ENCODE assay signal across 7 cellular contexts in the genomic region with DNA sequence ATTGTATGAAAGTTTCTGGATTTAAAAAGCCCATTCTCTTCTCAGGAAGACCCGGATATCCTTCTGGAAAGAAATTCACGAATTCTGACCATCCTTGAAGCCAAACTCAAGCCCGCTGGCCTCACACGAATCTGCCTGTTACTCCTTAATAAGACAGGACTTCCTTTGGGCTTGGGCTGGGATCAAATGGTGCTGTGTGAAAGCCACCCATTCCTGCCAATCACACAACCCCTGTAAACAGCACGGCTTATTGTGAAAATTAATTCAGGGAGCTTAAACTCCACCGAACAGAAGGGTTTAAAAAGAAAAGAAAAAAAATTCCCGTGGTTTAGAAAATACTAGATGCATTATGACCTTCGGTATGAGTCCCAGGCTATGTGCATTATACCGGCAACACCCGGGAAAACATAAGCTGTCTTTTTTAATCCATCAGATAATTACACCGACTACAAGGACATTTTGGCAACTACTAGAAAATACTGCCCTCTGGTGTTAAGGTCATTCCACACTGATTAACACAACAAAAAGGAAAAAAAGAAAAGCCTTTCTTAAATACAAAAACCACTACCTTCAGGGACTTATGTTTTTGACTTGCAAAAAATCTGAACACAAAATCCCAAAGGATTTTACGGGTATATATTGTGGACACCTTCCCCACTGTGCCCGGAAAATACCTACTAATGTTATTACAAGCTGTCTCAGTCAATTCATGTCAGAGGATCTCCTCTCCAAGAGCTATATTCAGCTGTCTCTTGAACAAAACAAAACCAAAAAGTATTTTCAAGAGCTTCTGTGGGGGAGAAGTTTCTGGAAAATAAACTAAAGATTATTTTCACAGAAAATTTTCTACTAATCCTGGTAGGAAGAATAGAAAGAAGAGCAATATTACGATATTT.
DNase-seq lines count a peak whose midpoint lies in the region; ATAC-seq and TF ChIP-seq lines count a peak whose summit lies in the region.

No MANE protein-coding gene starts in this region.

- H3K4me3 Mint-ChIP-seq in osteocyte (ENCODE audit: unreplicated experiment), result peak overlapping the region; percentile 27

- H3K4me3 ChIP-seq in fibroblast of mammary gland (ENCODE audit: control insufficient read depth, low read depth, low read length) (no peak overlapping the region), lower leg skin (ENCODE audit: low read depth, poor library complexity, severe bottlenecking) (no peak overlapping the region)

- CTCF ChIA-PET in GM10248 (lab: Yijun Ruan, JAX), result interaction anchor here (0.7 to 2.8 kb wide), 23 partner anchors 9 to 404 kb away, joined by 3 to 30 read pairs (median 5); no protein-coding TSS in a partner anchor

- no peaks in the 10 kb centered on the region for H3K36me3 Mint-ChIP-seq in osteocyte (ENCODE audit: unreplicated experiment)

- ATAC-seq in SK-N-SH treated with all-trans-retinoic acid at 6 μM for 48 hours, result peak; percentile 69

- TF ChIP-seq POLR2A in lower leg skin (IDR thresholded peaks at IDR 0.05), result no peak

- H3K27me3 Mint-ChIP-seq in osteocyte (ENCODE audit: unreplicated experiment), result peaks cover 29% of the 10 kb centered on the region

- intact Hi-C loops in lower leg skin (cut with DNase I; ENCODE audit: low total_unique reads), result loop anchor here (5.0 kb wide), 1 partner anchor 319 kb away; no protein-coding TSS in a partner anchor

- TF ChIP-seq CTCF in GM10248 (IDR thresholded peaks at IDR 0.05; ENCODE audit: control extremely low read depth, extremely low read depth, low read depth, missing control alignments), result peak; percentile 65
- TF ChIP-seq CTCF in fibroblast of mammary gland (conservative IDR thresholded peaks at IDR 0.05; ENCODE audit: control insufficient read depth, insufficient read depth, low read depth, low read length), result peak; percentile 60
- TF ChIP-seq CTCF in osteocyte (IDR thresholded peaks at IDR 0.05), result peak; percentile 75
- no peak for TF ChIP-seq CTCF in lower leg skin (IDR thresholded peaks at IDR 0.05)

- POLR2A ChIA-PET in GM10248 (lab: Yijun Ruan, JAX), result no interaction called here

- peaks cover 8% of the 10 kb centered on the region for H3K4me1 Mint-ChIP-seq in osteocyte (ENCODE audit: unreplicated experiment)

- H3K27ac Mint-ChIP-seq in osteocyte (ENCODE audit: unreplicated experiment), result no peak overlapping the region

- DNase-seq in GM10248 (ENCODE audit: extremely low spot score) (peak; percentile 33), NCI-H1092 (lab: John Stamatoyannopoulos, UW) (peak; percentile 19), fibroblast of mammary gland (ENCODE audit: low read depth) (peak; percentile 58), osteocyte (ENCODE audit: extremely low spot score, unreplicated experiment) (no peak), lower leg skin (ENCODE audit: low spot score in 2 of 2) (no peak)
- DNase-seq in activated CD4-positive, CD25-positive, alpha-beta regulatory T cell (lab: John Stamatoyannopoulos, UW), result no peak

- H3K9me3 Mint-ChIP-seq in osteocyte (ENCODE audit: unreplicated experiment), result no peaks in the 10 kb centered on the region

- 22 to 25% methylated on average over 14 of the region's 14 CpGs for WGBS in lower leg skin, 2 donors

TF ChIP-seq in SK-N-SH treated with all-trans-retinoic acid at 6 μM for 48 hours, 23 proteins besides CTCF, POLR2A, EP300 and RAD21:
- TF ChIP-seq PPARA (CRISPR knock-in tag; IDR thresholded peaks at IDR 0.05; ENCODE audit: borderline replicate concordance), result no peak
- no peak for TF ChIP-seq ZNF8 (CRISPR knock-in tag; IDR thresholded peaks at IDR 0.05)
- TF ChIP-seq, protein P1, sequence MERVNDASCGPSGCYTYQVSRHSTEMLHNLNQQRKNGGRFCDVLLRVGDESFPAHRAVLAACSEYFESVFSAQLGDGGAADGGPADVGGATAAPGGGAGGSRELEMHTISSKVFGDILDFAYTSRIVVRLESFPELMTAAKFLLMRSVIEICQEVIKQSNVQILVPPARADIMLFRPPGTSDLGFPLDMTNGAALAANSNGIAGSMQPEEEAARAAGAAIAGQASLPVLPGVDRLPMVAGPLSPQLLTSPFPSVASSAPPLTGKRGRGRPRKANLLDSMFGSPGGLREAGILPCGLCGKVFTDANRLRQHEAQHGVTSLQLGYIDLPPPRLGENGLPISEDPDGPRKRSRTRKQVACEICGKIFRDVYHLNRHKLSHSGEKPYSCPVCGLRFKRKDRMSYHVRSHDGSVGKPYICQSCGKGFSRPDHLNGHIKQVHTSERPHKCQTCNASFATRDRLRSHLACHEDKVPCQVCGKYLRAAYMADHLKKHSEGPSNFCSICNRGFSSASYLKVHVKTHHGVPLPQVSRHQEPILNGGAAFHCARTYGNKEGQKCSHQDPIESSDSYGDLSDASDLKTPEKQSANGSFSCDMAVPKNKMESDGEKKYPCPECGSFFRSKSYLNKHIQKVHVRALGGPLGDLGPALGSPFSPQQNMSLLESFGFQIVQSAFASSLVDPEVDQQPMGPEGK (CRISPR knock-in tag; IDR thresholded peaks at IDR 0.05; ENCODE audit: borderline replicate concordance), result no peak
- TF ChIP-seq ZFP30 (CRISPR knock-in tag; IDR thresholded peaks at IDR 0.05), result no peak
- no peak for TF ChIP-seq SNAI2 (CRISPR knock-in tag; IDR thresholded peaks at IDR 0.05)
- TF ChIP-seq, protein P2, sequence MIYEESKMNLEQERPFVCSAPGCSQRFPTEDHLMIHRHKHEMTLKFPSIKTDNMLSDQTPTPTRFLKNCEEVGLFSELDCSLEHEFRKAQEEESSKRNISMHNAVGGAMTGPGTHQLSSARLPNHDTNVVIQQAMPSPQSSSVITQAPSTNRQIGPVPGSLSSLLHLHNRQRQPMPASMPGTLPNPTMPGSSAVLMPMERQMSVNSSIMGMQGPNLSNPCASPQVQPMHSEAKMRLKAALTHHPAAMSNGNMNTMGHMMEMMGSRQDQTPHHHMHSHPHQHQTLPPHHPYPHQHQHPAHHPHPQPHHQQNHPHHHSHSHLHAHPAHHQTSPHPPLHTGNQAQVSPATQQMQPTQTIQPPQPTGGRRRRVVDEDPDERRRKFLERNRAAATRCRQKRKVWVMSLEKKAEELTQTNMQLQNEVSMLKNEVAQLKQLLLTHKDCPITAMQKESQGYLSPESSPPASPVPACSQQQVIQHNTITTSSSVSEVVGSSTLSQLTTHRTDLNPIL (CRISPR knock-in tag; IDR thresholded peaks at IDR 0.05; ENCODE audit: low read depth), result no peak

Comparison
In these comparisons a context has a peak if more than half of its experiments do, and no peak if none do; other contexts are left out.
1. DNase-seq: peak in GM10248 (single experiment), NCI-H1092 (single experiment) and fibroblast of mammary gland (single experiment); none in osteocyte (single experiment), activated CD4-positive, CD25-positive, alpha-beta regulatory T cell (0 of 4) and lower leg skin (0 of 2).
2. CTCF ChIP-seq: peak in GM10248 (single experiment), fibroblast of mammary gland (single experiment) and osteocyte (single experiment); none in lower leg skin (0 of 3).